In genomic region chr9:131478421-131478868, GRCh38 we compare ENCODE assay signal across 8 cellular contexts. TPM values are rescaled to one million over a fixed set of nuclear protein-coding genes. Genes with fewer than 3 reads are reported as not detected.
DNase-seq lines count a peak whose midpoint lies in the region; ATAC-seq and TF ChIP-seq lines count a peak whose summit lies in the region.

No MANE protein-coding gene starts in this region.

- H3K9me3 ChIP-seq in A673 (ENCODE audit: low read depth, low read length, poor library complexity, severe bottlenecking), result no peaks in the 10 kb centered on the region

- POLR2A ChIA-PET in A673 (lab: Charles Lee; ENCODE audit: low non-redundant PET), result no interaction called here

- no peak overlapping the region for H3K4me3 ChIP-seq in A673 (ENCODE audit: low read depth, low read length, poor library complexity, severe bottlenecking)
- H3K4me3 ChIP-seq in astrocyte of the cerebellum (ENCODE audit: low read depth, low read length), result no peak overlapping the region

- H3K4me1 ChIP-seq in A673 (ENCODE audit: insufficient read depth, low read length, poor library complexity, severe bottlenecking), result no peaks in the 10 kb centered on the region

- in situ Hi-C loops in astrocyte of the cerebellum (cut with HindIII; ENCODE audit: low sequenced_read_pairs), result no loop called here

- CTCF ChIA-PET in A673 (lab: Charles Lee), result no interaction called here

- H3K27me3 ChIP-seq in A673 (replicated peaks; ENCODE audit: insufficient read depth, low read depth, low read length, poor library complexity), result no peaks in the 10 kb centered on the region

- peak; percentile 66 for DNase-seq in A673 (ENCODE audit: low spot score)
- peak; percentile 34 for DNase-seq in H4 (ENCODE audit: low spot score)
- peak; percentile 12 to 48 (median 41) for DNase-seq in T-helper 2 cell
- no peak for DNase-seq in astrocyte of the cerebellum (ENCODE audit: low read depth)
- DNase-seq in kidney tubule cell (ENCODE audit: low spot score), result peak; percentile 38
- DNase-seq in stimulated activated CD8-positive, alpha-beta memory T cell treated with anti-CD3 and anti-CD28 coated beads, Interleukin-4, amount 100 ng/mL, for 24 hours (ENCODE audit: low read depth), result peak; percentile 39
- DNase-seq in SW480 (ENCODE audit: low spot score), result no peak

- no peak for ATAC-seq in HG03571 (IDR thresholded peaks at IDR 0.05; ENCODE audit: unreplicated experiment)

- no peak overlapping the region for H3K27ac ChIP-seq in A673 (ENCODE audit: low read depth, low read length, poor library complexity, severe bottlenecking)

- peaks cover 98% of the 10 kb centered on the region for H3K36me3 ChIP-seq in A673 (ENCODE audit: insufficient read depth, low read length, poor library complexity, severe bottlenecking)

- BruUV-seq in A673 (replicated peaks; lab: Mats Ljungman, UMichigan), result no TSS peak

- peak; percentile 74 for TF ChIP-seq CTCF in A673 (conservative IDR thresholded peaks at IDR 0.05; ENCODE audit: low read depth, low read length)
- peak; percentile 51 for TF ChIP-seq CTCF in astrocyte of the cerebellum (IDR thresholded peaks at IDR 0.05; ENCODE audit: low read depth, low read length, missing control alignments)

- intact Hi-C loops in A673 (cut with micrococcal nuclease; ENCODE audit: unreplicated experiment), result loop anchor here (1.0 kb wide), 1 partner anchor 128 kb away; no protein-coding TSS in a partner anchor

RNA-seq across cellular contexts. Expression of gene POMT1, which starts 24.3 kb away (rescaled TPM):
- 39.6 and 41.7 TPM in 2 replicates for total RNA-seq in A673 (2021)
- 7.8 and 10.5 TPM in 2 replicates for total RNA-seq in H4 (2014; rRNA removed; shearing (Covaris generic))

RNA-seq across cellular contexts. Expression of gene UCK1, which starts 52.6 kb away (rescaled TPM):
- total RNA-seq in A673 (2021), result 48.0 and 51.6 TPM in 2 replicates
- 20.3 and 21.3 TPM in 2 replicates for total RNA-seq in H4 (2014; rRNA removed; shearing (Covaris generic))

Comparison
In these comparisons a context has a peak if more than half of its experiments do, and no peak if none do; other contexts are left out.
1. DNase-seq: peak in A673 (single experiment), H4 (single experiment), T-helper 2 cell (5 of 5), kidney tubule cell (single experiment) and stimulated activated CD8-positive, alpha-beta memory T cell treated with anti-CD3 and anti-CD28 coated beads, Interleukin-4, amount 100 ng/mL, for 24 hours (single experiment); none in astrocyte of the cerebellum (single experiment) and SW480 (single experiment).